In the genomic region with DNA sequence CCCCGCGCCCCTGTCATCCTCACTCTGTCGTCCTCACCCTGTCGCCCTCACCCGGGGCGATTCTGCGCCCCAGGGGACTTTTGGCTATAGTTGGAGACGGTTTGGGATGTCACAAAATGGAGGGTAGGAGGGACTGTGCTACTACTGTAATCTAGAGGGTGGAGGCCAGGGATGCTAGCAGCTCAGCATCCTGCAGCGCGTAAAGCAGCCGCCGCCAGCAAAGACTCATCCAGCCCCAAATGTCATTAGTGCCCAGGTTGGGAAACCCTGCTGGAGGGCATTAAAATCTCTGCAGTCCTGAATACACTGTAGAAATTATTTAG, we compare ENCODE assay signal across 8 cellular contexts. TPM values are rescaled to one million over a fixed set of nuclear protein-coding genes. Genes with fewer than 3 reads are reported as not detected.
DNase-seq lines count a peak whose midpoint lies in the region; ATAC-seq and TF ChIP-seq lines count a peak whose summit lies in the region.

No MANE protein-coding gene starts in this region.

- H3K36me3 ChIP-seq in ectodermal cell (ENCODE audit: control insufficient read depth, insufficient read depth, low read length), result peaks cover 13% of the 10 kb centered on the region

- H3K4me1 ChIP-seq in ectodermal cell (ENCODE audit: control insufficient read depth, insufficient read depth, low read length), result no peaks in the 10 kb centered on the region

- H3K4me3 Mint-ChIP-seq in nephron progenitor cell, result peak overlapping the region; percentile 95

- peaks cover 52% of the 10 kb centered on the region for H3K36me3 Mint-ChIP-seq in nephron progenitor cell (ENCODE audit: low read depth)

- WGBS in ectodermal cell, 2 experiments, result 2 to 3% methylated on average over 12 of the region's 12 CpGs

- H3K27me3 Mint-ChIP-seq in nephron progenitor cell (ENCODE audit: low read depth, poor library complexity), result peaks cover 6% of the 10 kb centered on the region

- TF ChIP-seq CTCF in nephron progenitor cell (IDR thresholded peaks at IDR 0.05), result no peak

- ATAC-seq in GM19397 (IDR thresholded peaks at IDR 0.05; ENCODE audit: unreplicated experiment), result peak; percentile 15

- H3K27ac Mint-ChIP-seq in nephron progenitor cell, result no peak overlapping the region

- no peak overlapping the region for H3K27ac ChIP-seq in ectodermal cell (ENCODE audit: insufficient read depth, low read depth, low read length, poor library complexity, severe bottlenecking)

- H3K9me3 ChIP-seq in ectodermal cell (ENCODE audit: control insufficient read depth, low read length), result no peaks in the 10 kb centered on the region

- peaks cover 19% of the 10 kb centered on the region for H3K4me1 Mint-ChIP-seq in nephron progenitor cell

- H3K9me3 Mint-ChIP-seq in nephron progenitor cell, result peaks cover 63% of the 10 kb centered on the region

- peak overlapping the region; percentile 99 for H3K4me3 ChIP-seq in ectodermal cell (ENCODE audit: insufficient read depth, low read depth, low read length)

- DNase-seq in NCI-H69 (lab: John Stamatoyannopoulos, UW), result peak; percentile 51
- no peak for DNase-seq in nephron progenitor cell
- no peak for DNase-seq in MV-4-11 (lab: John Stamatoyannopoulos, UW)
- no peak for DNase-seq in activated CD4-positive, CD25-positive, alpha-beta regulatory T cell treated with anti-CD3 and anti-CD28 coated beads, Interleukin-2, amount 50 U/mL, for 72 hours
- no peak for DNase-seq in A172 (ENCODE audit: low spot score)
- DNase-seq in activated effector memory CD4-positive, alpha-beta T cell treated with anti-CD3 and anti-CD28 coated beads, Interleukin-2, amount 50 U/mL, for 16 hours, result no peak

- H3K27me3 ChIP-seq in ectodermal cell (ENCODE audit: control insufficient read depth, insufficient read depth, low read length, poor library complexity, severe bottlenecking), result no peaks in the 10 kb centered on the region

RNA-seq across cellular contexts. Expression of a gene that starts 0.4 kb away (rescaled TPM):
- polyA plus RNA-seq in ectodermal cell (2013, experiment 1 of 4), result 5.2 TPM
- 6.1 TPM for polyA plus RNA-seq in ectodermal cell (2013, experiment 2 of 4)
- polyA plus RNA-seq in ectodermal cell (2013, experiment 3 of 4), result 5.4 TPM
- 5.0 TPM for polyA plus RNA-seq in ectodermal cell (2013, experiment 4 of 4)
- total RNA-seq in A172 (2014; rRNA removed; shearing (Covaris generic)), result 11.7 and 12.5 TPM in 2 replicates

RNA-seq across cellular contexts. Expression of a gene that starts 11.4 kb away (rescaled TPM):
- not detected for polyA plus RNA-seq in ectodermal cell (2013, experiment 1 of 4)
- not detected for polyA plus RNA-seq in ectodermal cell (2013, experiment 2 of 4)
- not detected for polyA plus RNA-seq in ectodermal cell (2013, experiment 3 of 4)
- polyA plus RNA-seq in ectodermal cell (2013, experiment 4 of 4), result not detected
- total RNA-seq in A172 (2014; rRNA removed; shearing (Covaris generic)), result not detected in 2 replicates

RNA-seq across cellular contexts. Expression of a gene that starts 20.7 kb away (rescaled TPM):
- polyA plus RNA-seq in ectodermal cell (2013, experiment 1 of 4), result not detected
- not detected for polyA plus RNA-seq in ectodermal cell (2013, experiment 2 of 4)
- polyA plus RNA-seq in ectodermal cell (2013, experiment 3 of 4), result not detected
- not detected for polyA plus RNA-seq in ectodermal cell (2013, experiment 4 of 4)
- total RNA-seq in A172 (2014; rRNA removed; shearing (Covaris generic)), result not detected in 2 replicates

RNA-seq across cellular contexts. Expression of a gene that starts 29.9 kb away (rescaled TPM):
- not detected for polyA plus RNA-seq in ectodermal cell (2013, experiment 1 of 4)
- not detected for polyA plus RNA-seq in ectodermal cell (2013, experiment 2 of 4)
- not detected for polyA plus RNA-seq in ectodermal cell (2013, experiment 3 of 4)
- polyA plus RNA-seq in ectodermal cell (2013, experiment 4 of 4), result not detected
- total RNA-seq in A172 (2014; rRNA removed; shearing (Covaris generic)), result not detected in 2 replicates

RNA-seq across cellular contexts. Expression of a gene that starts 39.5 kb away (rescaled TPM):
- polyA plus RNA-seq in ectodermal cell (2013, experiment 1 of 4), result not detected
- polyA plus RNA-seq in ectodermal cell (2013, experiment 2 of 4), result not detected
- polyA plus RNA-seq in ectodermal cell (2013, experiment 3 of 4), result not detected
- polyA plus RNA-seq in ectodermal cell (2013, experiment 4 of 4), result not detected
- total RNA-seq in A172 (2014; rRNA removed; shearing (Covaris generic)), result not detected in 2 replicates
